Comparison of ENCODE assay signal across 1 cellular context in the genomic region with DNA sequence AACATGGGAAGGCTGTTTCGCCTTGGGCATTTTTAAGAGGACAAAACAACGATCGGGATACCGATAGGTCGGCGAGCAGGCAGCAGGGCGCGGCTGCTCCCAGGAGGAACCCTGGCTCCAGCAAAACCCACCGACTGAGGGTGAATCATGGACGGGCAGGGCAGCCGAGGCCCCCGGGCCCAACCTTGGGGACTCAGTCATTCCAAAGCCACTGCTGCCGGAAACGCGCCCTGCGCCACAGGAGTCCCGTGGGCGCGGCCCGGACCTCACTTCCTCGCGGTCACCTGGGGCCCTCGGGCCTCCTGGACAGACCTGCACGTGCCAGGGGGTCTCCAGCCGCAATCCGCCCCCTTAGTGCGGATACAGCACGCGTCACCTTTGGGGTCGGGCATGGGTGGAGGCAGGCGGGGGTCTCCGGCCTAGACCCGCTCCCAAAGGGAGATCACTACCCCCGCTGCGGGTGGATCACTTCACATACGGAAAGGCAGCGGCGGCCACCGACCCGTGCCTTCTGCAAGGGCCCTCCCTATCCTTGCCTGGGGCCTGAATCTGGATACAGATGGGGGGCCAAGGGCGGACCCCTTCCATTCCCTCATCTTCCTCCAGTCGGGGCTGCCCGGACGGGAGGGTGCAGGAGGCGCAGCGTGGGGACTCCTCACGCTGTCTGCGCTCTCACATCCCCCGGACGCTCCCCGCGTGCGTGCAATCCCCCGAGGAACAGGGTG.
A peak's percentile ranks its signal among the peaks of the same experiment; 100 is the strongest.
TF ChIP-seq lines count a peak whose summit lies in the region.

No MANE protein-coding gene starts in this region.

TF ChIP-seq in GM12878, 131 proteins besides CTCF, POLR2A, EP300 and RAD21 (continues in another document):
- TF ChIP-seq NR2F1 (conservative IDR thresholded peaks at IDR 0.05) (0 out of 2 replicates have a peak, but pooled peaks have one; percentile 23), PAX5 (IDR thresholded peaks at IDR 0.05; ENCODE audit: borderline replicate concordance, low read depth, low read length) (no peak), TARDBP (IDR thresholded peaks at IDR 0.05; ENCODE audit: borderline replicate concordance) (no peak), ETV6 (conservative IDR thresholded peaks at IDR 0.05 in 1 of 2, IDR thresholded peaks at IDR 0.05 in 1 of 2; ENCODE audit: borderline replicate concordance in 1 of 2, low read depth in 1 of 2) (no peak), NR2C1 (IDR thresholded peaks at IDR 0.05) (no peak), HDAC2 (IDR thresholded peaks at IDR 0.05) (no peak), YY1 (IDR thresholded peaks at IDR 0.05; ENCODE audit: low read depth, low read length) (no peak), MXI1 (IDR thresholded peaks at IDR 0.05; ENCODE audit: low read depth, low read length) (peak; percentile 41), POLR2AphosphoS2 (IDR thresholded peaks at IDR 0.05; ENCODE audit: low read depth, low read length) (0 out of 2 replicates have a peak, but pooled peaks have one; percentile 18), ZNF384 (IDR thresholded peaks at IDR 0.05; ENCODE audit: borderline replicate concordance, low read depth, low read length) (no peak), HDAC6 (IDR thresholded peaks at IDR 0.05; ENCODE audit: unreplicated experiment) (no peak), NRF1 (conservative IDR thresholded peaks at IDR 0.05; ENCODE audit: low read depth, low read length) (no peak)
- TF ChIP-seq, protein P1, sequence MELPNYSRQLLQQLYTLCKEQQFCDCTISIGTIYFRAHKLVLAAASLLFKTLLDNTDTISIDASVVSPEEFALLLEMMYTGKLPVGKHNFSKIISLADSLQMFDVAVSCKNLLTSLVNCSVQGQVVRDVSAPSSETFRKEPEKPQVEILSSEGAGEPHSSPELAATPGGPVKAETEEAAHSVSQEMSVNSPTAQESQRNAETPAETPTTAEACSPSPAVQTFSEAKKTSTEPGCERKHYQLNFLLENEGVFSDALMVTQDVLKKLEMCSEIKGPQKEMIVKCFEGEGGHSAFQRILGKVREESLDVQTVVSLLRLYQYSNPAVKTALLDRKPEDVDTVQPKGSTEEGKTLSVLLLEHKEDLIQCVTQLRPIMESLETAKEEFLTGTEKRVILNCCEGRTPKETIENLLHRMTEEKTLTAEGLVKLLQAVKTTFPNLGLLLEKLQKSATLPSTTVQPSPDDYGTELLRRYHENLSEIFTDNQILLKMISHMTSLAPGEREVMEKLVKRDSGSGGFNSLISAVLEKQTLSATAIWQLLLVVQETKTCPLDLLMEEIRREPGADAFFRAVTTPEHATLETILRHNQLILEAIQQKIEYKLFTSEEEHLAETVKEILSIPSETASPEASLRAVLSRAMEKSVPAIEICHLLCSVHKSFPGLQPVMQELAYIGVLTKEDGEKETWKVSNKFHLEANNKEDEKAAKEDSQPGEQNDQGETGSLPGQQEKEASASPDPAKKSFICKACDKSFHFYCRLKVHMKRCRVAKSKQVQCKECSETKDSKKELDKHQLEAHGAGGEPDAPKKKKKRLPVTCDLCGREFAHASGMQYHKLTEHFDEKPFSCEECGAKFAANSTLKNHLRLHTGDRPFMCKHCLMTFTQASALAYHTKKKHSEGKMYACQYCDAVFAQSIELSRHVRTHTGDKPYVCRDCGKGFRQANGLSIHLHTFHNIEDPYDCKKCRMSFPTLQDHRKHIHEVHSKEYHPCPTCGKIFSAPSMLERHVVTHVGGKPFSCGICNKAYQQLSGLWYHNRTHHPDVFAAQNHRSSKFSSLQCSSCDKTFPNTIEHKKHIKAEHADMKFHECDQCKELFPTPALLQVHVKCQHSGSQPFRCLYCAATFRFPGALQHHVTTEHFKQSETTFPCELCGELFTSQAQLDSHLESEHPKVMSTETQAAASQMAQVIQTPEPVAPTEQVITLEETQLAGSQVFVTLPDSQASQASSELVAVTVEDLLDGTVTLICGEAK (IDR thresholded peaks at IDR 0.05; ENCODE audit: borderline replicate concordance), result peak; percentile 54; the same call in 1 of the 2 replicates
- TF ChIP-seq, protein P2, sequence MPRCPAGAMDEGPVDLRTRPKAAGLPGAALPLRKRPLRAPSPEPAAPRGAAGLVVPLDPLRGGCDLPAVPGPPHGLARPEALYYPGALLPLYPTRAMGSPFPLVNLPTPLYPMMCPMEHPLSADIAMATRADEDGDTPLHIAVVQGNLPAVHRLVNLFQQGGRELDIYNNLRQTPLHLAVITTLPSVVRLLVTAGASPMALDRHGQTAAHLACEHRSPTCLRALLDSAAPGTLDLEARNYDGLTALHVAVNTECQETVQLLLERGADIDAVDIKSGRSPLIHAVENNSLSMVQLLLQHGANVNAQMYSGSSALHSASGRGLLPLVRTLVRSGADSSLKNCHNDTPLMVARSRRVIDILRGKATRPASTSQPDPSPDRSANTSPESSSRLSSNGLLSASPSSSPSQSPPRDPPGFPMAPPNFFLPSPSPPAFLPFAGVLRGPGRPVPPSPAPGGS (IDR thresholded peaks at IDR 0.05; ENCODE audit: borderline replicate concordance, insufficient read depth, low read depth, low read length, poor library complexity, severe bottlenecking), result no peak
- TF ChIP-seq, protein P3, sequence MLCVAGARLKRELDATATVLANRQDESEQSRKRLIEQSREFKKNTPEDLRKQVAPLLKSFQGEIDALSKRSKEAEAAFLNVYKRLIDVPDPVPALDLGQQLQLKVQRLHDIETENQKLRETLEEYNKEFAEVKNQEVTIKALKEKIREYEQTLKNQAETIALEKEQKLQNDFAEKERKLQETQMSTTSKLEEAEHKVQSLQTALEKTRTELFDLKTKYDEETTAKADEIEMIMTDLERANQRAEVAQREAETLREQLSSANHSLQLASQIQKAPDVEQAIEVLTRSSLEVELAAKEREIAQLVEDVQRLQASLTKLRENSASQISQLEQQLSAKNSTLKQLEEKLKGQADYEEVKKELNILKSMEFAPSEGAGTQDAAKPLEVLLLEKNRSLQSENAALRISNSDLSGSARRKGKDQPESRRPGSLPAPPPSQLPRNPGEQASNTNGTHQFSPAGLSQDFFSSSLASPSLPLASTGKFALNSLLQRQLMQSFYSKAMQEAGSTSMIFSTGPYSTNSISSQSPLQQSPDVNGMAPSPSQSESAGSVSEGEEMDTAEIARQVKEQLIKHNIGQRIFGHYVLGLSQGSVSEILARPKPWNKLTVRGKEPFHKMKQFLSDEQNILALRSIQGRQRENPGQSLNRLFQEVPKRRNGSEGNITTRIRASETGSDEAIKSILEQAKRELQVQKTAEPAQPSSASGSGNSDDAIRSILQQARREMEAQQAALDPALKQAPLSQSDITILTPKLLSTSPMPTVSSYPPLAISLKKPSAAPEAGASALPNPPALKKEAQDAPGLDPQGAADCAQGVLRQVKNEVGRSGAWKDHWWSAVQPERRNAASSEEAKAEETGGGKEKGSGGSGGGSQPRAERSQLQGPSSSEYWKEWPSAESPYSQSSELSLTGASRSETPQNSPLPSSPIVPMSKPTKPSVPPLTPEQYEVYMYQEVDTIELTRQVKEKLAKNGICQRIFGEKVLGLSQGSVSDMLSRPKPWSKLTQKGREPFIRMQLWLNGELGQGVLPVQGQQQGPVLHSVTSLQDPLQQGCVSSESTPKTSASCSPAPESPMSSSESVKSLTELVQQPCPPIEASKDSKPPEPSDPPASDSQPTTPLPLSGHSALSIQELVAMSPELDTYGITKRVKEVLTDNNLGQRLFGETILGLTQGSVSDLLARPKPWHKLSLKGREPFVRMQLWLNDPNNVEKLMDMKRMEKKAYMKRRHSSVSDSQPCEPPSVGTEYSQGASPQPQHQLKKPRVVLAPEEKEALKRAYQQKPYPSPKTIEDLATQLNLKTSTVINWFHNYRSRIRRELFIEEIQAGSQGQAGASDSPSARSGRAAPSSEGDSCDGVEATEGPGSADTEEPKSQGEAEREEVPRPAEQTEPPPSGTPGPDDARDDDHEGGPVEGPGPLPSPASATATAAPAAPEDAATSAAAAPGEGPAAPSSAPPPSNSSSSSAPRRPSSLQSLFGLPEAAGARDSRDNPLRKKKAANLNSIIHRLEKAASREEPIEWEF (IDR thresholded peaks at IDR 0.05; ENCODE audit: insufficient replicate concordance, low read depth, low read length), result no peak
- TF ChIP-seq, protein P4, sequence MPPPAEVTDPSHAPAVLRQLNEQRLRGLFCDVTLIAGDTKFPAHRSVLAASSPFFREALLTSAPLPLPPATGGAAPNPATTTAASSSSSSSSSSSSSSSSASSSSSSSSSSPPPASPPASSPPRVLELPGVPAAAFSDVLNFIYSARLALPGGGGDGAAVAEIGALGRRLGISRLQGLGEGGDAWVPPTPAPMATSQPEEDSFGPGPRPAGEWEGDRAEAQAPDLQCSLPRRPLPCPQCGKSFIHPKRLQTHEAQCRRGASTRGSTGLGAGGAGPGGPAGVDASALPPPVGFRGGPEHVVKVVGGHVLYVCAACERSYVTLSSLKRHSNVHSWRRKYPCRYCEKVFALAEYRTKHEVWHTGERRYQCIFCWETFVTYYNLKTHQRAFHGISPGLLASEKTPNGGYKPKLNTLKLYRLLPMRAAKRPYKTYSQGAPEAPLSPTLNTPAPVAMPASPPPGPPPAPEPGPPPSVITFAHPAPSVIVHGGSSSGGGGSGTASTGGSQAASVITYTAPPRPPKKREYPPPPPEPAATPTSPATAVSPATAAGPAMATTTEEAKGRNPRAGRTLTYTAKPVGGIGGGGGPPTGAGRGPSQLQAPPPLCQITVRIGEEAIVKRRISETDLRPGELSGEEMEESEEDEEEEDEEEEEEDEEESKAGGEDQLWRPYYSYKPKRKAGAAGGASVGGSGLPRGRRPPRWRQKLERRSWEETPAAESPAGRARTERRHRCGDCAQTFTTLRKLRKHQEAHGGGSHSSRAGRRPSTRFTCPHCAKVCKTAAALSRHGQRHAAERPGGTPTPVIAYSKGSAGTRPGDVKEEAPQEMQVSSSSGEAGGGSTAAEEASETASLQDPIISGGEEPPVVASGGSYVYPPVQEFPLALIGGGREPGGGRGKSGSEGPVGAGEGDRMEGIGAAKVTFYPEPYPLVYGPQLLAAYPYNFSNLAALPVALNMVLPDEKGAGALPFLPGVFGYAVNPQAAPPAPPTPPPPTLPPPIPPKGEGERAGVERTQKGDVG (CRISPR knock-in tag; IDR thresholded peaks at IDR 0.05), result no peak
- TF ChIP-seq, protein P5, sequence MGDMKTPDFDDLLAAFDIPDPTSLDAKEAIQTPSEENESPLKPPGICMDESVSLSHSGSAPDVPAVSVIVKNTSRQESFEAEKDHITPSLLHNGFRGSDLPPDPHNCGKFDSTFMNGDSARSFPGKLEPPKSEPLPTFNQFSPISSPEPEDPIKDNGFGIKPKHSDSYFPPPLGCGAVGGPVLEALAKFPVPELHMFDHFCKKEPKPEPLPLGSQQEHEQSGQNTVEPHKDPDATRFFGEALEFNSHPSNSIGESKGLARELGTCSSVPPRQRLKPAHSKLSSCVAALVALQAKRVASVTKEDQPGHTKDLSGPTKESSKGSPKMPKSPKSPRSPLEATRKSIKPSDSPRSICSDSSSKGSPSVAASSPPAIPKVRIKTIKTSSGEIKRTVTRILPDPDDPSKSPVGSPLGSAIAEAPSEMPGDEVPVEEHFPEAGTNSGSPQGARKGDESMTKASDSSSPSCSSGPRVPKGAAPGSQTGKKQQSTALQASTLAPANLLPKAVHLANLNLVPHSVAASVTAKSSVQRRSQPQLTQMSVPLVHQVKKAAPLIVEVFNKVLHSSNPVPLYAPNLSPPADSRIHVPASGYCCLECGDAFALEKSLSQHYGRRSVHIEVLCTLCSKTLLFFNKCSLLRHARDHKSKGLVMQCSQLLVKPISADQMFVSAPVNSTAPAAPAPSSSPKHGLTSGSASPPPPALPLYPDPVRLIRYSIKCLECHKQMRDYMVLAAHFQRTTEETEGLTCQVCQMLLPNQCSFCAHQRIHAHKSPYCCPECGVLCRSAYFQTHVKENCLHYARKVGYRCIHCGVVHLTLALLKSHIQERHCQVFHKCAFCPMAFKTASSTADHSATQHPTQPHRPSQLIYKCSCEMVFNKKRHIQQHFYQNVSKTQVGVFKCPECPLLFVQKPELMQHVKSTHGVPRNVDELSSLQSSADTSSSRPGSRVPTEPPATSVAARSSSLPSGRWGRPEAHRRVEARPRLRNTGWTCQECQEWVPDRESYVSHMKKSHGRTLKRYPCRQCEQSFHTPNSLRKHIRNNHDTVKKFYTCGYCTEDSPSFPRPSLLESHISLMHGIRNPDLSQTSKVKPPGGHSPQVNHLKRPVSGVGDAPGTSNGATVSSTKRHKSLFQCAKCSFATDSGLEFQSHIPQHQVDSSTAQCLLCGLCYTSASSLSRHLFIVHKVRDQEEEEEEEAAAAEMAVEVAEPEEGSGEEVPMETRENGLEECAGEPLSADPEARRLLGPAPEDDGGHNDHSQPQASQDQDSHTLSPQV (IDR thresholded peaks at IDR 0.05), result no peak
- TF ChIP-seq, protein P6, sequence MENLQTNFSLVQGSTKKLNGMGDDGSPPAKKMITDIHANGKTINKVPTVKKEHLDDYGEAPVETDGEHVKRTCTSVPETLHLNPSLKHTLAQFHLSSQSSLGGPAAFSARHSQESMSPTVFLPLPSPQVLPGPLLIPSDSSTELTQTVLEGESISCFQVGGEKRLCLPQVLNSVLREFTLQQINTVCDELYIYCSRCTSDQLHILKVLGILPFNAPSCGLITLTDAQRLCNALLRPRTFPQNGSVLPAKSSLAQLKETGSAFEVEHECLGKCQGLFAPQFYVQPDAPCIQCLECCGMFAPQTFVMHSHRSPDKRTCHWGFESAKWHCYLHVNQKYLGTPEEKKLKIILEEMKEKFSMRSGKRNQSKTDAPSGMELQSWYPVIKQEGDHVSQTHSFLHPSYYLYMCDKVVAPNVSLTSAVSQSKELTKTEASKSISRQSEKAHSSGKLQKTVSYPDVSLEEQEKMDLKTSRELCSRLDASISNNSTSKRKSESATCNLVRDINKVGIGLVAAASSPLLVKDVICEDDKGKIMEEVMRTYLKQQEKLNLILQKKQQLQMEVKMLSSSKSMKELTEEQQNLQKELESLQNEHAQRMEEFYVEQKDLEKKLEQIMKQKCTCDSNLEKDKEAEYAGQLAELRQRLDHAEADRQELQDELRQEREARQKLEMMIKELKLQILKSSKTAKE (IDR thresholded peaks at IDR 0.05; ENCODE audit: low read depth, poor library complexity, severe bottlenecking), result no peak
- TF ChIP-seq, protein P7, sequence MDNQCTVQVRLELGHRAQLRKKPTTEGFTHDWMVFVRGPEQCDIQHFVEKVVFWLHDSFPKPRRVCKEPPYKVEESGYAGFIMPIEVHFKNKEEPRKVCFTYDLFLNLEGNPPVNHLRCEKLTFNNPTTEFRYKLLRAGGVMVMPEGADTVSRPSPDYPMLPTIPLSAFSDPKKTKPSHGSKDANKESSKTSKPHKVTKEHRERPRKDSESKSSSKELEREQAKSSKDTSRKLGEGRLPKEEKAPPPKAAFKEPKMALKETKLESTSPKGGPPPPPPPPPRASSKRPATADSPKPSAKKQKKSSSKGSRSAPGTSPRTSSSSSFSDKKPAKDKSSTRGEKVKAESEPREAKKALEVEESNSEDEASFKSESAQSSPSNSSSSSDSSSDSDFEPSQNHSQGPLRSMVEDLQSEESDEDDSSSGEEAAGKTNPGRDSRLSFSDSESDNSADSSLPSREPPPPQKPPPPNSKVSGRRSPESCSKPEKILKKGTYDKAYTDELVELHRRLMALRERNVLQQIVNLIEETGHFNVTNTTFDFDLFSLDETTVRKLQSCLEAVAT (IDR thresholded peaks at IDR 0.05), result 0 out of 2 replicates have a peak, but pooled peaks have one; percentile 4
- TF ChIP-seq, protein P8, sequence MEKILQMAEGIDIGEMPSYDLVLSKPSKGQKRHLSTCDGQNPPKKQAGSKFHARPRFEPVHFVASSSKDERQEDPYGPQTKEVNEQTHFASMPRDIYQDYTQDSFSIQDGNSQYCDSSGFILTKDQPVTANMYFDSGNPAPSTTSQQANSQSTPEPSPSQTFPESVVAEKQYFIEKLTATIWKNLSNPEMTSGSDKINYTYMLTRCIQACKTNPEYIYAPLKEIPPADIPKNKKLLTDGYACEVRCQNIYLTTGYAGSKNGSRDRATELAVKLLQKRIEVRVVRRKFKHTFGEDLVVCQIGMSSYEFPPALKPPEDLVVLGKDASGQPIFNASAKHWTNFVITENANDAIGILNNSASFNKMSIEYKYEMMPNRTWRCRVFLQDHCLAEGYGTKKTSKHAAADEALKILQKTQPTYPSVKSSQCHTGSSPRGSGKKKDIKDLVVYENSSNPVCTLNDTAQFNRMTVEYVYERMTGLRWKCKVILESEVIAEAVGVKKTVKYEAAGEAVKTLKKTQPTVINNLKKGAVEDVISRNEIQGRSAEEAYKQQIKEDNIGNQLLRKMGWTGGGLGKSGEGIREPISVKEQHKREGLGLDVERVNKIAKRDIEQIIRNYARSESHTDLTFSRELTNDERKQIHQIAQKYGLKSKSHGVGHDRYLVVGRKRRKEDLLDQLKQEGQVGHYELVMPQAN (conservative IDR thresholded peaks at IDR 0.05), result peak; percentile 66; the same call in 1 of the 2 replicates
